Comparison of ENCODE assay signal across 16 cellular contexts in the genomic region with DNA sequence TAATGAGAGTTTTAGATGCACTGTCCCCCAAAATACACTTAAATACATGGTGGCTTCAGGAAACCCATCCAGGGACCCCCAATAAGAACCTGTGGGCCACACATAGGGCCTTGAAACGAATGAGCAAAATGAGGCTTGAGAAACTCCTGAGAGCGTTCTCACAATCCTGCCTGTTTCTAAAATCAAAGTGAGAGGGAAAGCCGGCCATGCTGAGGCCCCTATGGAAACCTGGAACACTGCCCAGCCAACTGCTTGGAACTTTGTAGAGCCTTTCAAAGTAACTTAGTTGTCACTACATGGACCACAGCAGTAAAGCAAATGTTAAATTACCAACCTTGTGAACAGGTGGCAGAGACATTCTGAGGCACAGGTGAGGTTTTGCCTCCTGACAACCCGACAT. TPM values are rescaled to one million over a fixed set of nuclear protein-coding genes. Genes with fewer than 3 reads are reported as not detected.
A peak's percentile ranks its signal among the peaks of the same experiment; 100 is the strongest.
DNase-seq lines count a peak whose midpoint lies in the region; ATAC-seq and TF ChIP-seq lines count a peak whose summit lies in the region.
"Had no signal": no experiment of that assay in that cellular context is flagged by ENCODE, and none has a peak within 500 bp of the region (broad histone marks: within the 10 kb centered on the region; RNA-seq: fewer than 3 reads in every experiment).

No MANE protein-coding gene starts in this region.

- no peak overlapping the region for H3K9ac ChIP-seq in parathyroid adenoma

- H3K9me3 ChIP-seq in heart left ventricle (no peaks in the 10 kb centered on the region), left ventricle myocardium inferior (replicated peaks) (no peaks in the 10 kb centered on the region), parathyroid adenoma (ENCODE audit: control insufficient read depth, low read length) (no peaks in the 10 kb centered on the region), SJCRH30 (replicated peaks) (no peaks in the 10 kb centered on the region)
- H3K9me3 ChIP-seq: Caco-2, Peyer's patch had no signal

- no peaks in the 10 kb centered on the region for H3K36me3 Mint-ChIP-seq in activated naive CD8-positive, alpha-beta T cell treated with anti-CD3 and anti-CD28 coated beads, Interleukin-2, amount 50 U/mL, for 24 hours (ENCODE audit: low read depth)

- H2AFZ ChIP-seq in parathyroid adenoma, result no peak overlapping the region

- H3K4me3 ChIP-seq in heart left ventricle, result no peak overlapping the region
- H3K4me3 ChIP-seq in left ventricle myocardium inferior, result no peak overlapping the region
- no peak overlapping the region for H3K4me3 ChIP-seq in parathyroid adenoma (ENCODE audit: low read depth, low read length)
- H3K4me3 ChIP-seq in SJCRH30, result no peak overlapping the region
- H3K4me3 ChIP-seq: Peyer's patch had no signal

- H3K4me2 ChIP-seq in parathyroid adenoma (ENCODE audit: low read length), result peak overlapping the region; percentile 39

- intact Hi-C loops in heart left ventricle (cut with DNase I) (loop anchor here in 2 of 10 donors (5.0 kb wide), 2 partner anchors 33 to 43 kb away; no protein-coding TSS in a partner anchor), Right ventricle myocardium inferior (cut with DNase I) (no loop called here), left ventricle myocardium inferior (cut with micrococcal nuclease) (no loop called here)

- TF ChIP-seq CTCF in heart left ventricle (IDR thresholded peaks at IDR 0.05) (no peak), left ventricle myocardium inferior (IDR thresholded peaks at IDR 0.05; ENCODE audit: borderline replicate concordance) (no peak), parathyroid adenoma (IDR thresholded peaks at IDR 0.05) (no peak)

- H3K79me2 ChIP-seq in parathyroid adenoma, result peaks cover 47% of the 10 kb centered on the region

- ATAC-seq in heart left ventricle (peak; percentile 36 to 72 (median 52)), Right ventricle myocardium inferior (no peak)
- ATAC-seq in activated naive CD8-positive, alpha-beta T cell treated with anti-CD3 and anti-CD28 coated beads, Interleukin-2, amount 50 U/mL, for 24 hours, result no peak
- ATAC-seq: HepG2 had no signal

- peaks cover 33% of the 10 kb centered on the region for H3K4me1 Mint-ChIP-seq in activated naive CD8-positive, alpha-beta T cell treated with anti-CD3 and anti-CD28 coated beads, Interleukin-2, amount 50 U/mL, for 24 hours

- no peak overlapping the region for H3K27ac Mint-ChIP-seq in activated naive CD8-positive, alpha-beta T cell treated with anti-CD3 and anti-CD28 coated beads, Interleukin-2, amount 50 U/mL, for 24 hours

- no peaks in the 10 kb centered on the region for H3K27me3 ChIP-seq in heart left ventricle
- no peaks in the 10 kb centered on the region for H3K27me3 ChIP-seq in left ventricle myocardium inferior (ENCODE audit: low read depth)
- H3K27me3 ChIP-seq in parathyroid adenoma (ENCODE audit: control insufficient read depth, insufficient read depth, low read length), result no peaks in the 10 kb centered on the region
- H3K27me3 ChIP-seq in SJCRH30, result no peaks in the 10 kb centered on the region
- H3K27me3 ChIP-seq: Peyer's patch had no signal

- H3K4me1 ChIP-seq in heart left ventricle (peaks cover 0 to 72% (median 52%) of the 10 kb centered on the region in 12 donors), left ventricle myocardium inferior (peaks cover 80% of the 10 kb centered on the region), parathyroid adenoma (peaks cover 55% of the 10 kb centered on the region), SJCRH30 (peaks cover 3% of the 10 kb centered on the region; the same call in 1 of the 2 replicates)

- H3K27ac ChIP-seq in heart left ventricle (peak overlapping the region in 9 of 12 donors; percentile 12 to 67 (median 44)), left ventricle myocardium inferior (replicated peaks) (peak overlapping the region; percentile 61), parathyroid adenoma (peak overlapping the region; percentile 77), SJCRH30 (no peak overlapping the region)
- H3K27ac ChIP-seq: Peyer's patch had no signal

- peak in 4 of 5 donors; percentile 60 to 83 (median 76) for DNase-seq in heart left ventricle
- DNase-seq in Right ventricle myocardium inferior (ENCODE audit: missing footprints), result no peak
- DNase-seq in left ventricle myocardium inferior, result peak; percentile 56
- no peak for DNase-seq in SHP77 treated with DMSO at 0.1 percent for 48 hours (lab: John Stamatoyannopoulos, UW)
- DNase-seq in NCI-H1930 (lab: John Stamatoyannopoulos, UW), result no peak
- no peak for DNase-seq in activated naive CD8-positive, alpha-beta T cell treated with anti-CD3 and anti-CD28 coated beads, Interleukin-2, amount 50 U/mL, for 24 hours
- DNase-seq in SJCRH30, result no peak
- DNase-seq: Caco-2, MM.1S, NCI-H1105 treated with DMSO at 0.1 percent for 48 hours, NCI-H187, NCI-H2171, NCI-H82, Peyer's patch had no signal

- WGBS in heart left ventricle, 4 donors, result 41 to 60% (median 46%) methylated on average over 4 of the region's 4 CpGs

- no peaks in the 10 kb centered on the region for H3K9me3 Mint-ChIP-seq in activated naive CD8-positive, alpha-beta T cell treated with anti-CD3 and anti-CD28 coated beads, Interleukin-2, amount 50 U/mL, for 24 hours

- no peak overlapping the region for H3K4me3 Mint-ChIP-seq in activated naive CD8-positive, alpha-beta T cell treated with anti-CD3 and anti-CD28 coated beads, Interleukin-2, amount 50 U/mL, for 24 hours

- H3K36me3 ChIP-seq in heart left ventricle (no peaks in the 10 kb centered on the region), left ventricle myocardium inferior (no peaks in the 10 kb centered on the region), parathyroid adenoma (ENCODE audit: control insufficient read depth, insufficient read depth, low read length) (no peaks in the 10 kb centered on the region), SJCRH30 (no peaks in the 10 kb centered on the region)
- H3K36me3 ChIP-seq: Peyer's patch had no signal

- no peaks in the 10 kb centered on the region for H3K27me3 Mint-ChIP-seq in activated naive CD8-positive, alpha-beta T cell treated with anti-CD3 and anti-CD28 coated beads, Interleukin-2, amount 50 U/mL, for 24 hours

- no peak for TF ChIP-seq POLR2A in heart left ventricle (IDR thresholded peaks at IDR 0.05)

RNA-seq across cellular contexts. Expression of a gene that starts 13.4 kb away (rescaled TPM):
- total RNA-seq in heart left ventricle (10 to 100 TPM; 15.9 to 40.6 (median 19.6) TPM), Right ventricle myocardium inferior (23.1 TPM), left ventricle myocardium inferior (18.6 TPM)
- 10 to 100 TPM in 1 of 2 donors, 1 to 10 TPM in 1; 6.9 to 29.1 TPM for polyA plus RNA-seq in heart left ventricle
- 13.4 and 14.7 TPM in 2 replicates for total RNA-seq in SJCRH30 (2014; rRNA removed; shearing (Covaris generic))

Comparison
In these comparisons a context has a peak if more than half of its experiments do, and no peak if none do; other contexts are left out.
1. ATAC-seq: peak in heart left ventricle (4 of 4); none in Right ventricle myocardium inferior (single experiment) and activated naive CD8-positive, alpha-beta T cell treated with anti-CD3 and anti-CD28 coated beads, Interleukin-2, amount 50 U/mL, for 24 hours (single experiment).
2. DNase-seq: peak in heart left ventricle (4 of 5) and left ventricle myocardium inferior (single experiment); none in Right ventricle myocardium inferior (single experiment), SHP77 treated with DMSO at 0.1 percent for 48 hours (single experiment), NCI-H1930 (0 of 2), activated naive CD8-positive, alpha-beta T cell treated with anti-CD3 and anti-CD28 coated beads, Interleukin-2, amount 50 U/mL, for 24 hours (single experiment) and SJCRH30 (0 of 2).